Comparison of ENCODE assay signal across 8 cellular contexts in genomic region chr2:210224660-210225460, GRCh38. TPM values are rescaled to one million over a fixed set of nuclear protein-coding genes. Genes with fewer than 3 reads are reported as not detected.
A peak's percentile ranks its signal among the peaks of the same experiment; 100 is the strongest.
DNase-seq lines count a peak whose midpoint lies in the region; TF ChIP-seq lines count a peak whose summit lies in the region.

Gene ACADL, minus strand, starts transcription at chr2:210225447. Its CDS starts 184 bp downstream, at chr2:210225263.

- H4K20me1 ChIP-seq in smooth muscle cell (ENCODE audit: low read depth), result no peaks in the 10 kb centered on the region

- in situ Hi-C loops in brain microvascular endothelial cell (cut with HindIII; ENCODE audit: low pct_ligation_motif_present, low sequenced_read_pairs), result no loop called here

- peak within 1 kb of the TSS; percentile 97 for H3K4me2 ChIP-seq in smooth muscle cell

- peaks cover 5% of the 10 kb centered on the region for H3F3A ChIP-seq in smooth muscle cell (ENCODE audit: low read depth)

- H3K27me3 ChIP-seq in brain microvascular endothelial cell (replicated peaks) (peaks cover 9% of the 10 kb centered on the region), smooth muscle cell (ENCODE audit: low read depth) (peaks cover 11% of the 10 kb centered on the region)

- WGBS in smooth muscle cell (ENCODE audit: low lambda C conversion rate), result 2% methylated on average over 84 of the region's 85 CpGs

- TF ChIP-seq CTCF in NB4 (IDR thresholded peaks at IDR 0.05; ENCODE audit: low read depth, low read length), result no peak
- no peak for TF ChIP-seq CTCF in brain microvascular endothelial cell (IDR thresholded peaks at IDR 0.05; ENCODE audit: low read depth, low read length, missing control alignments)
- no peak for TF ChIP-seq CTCF in smooth muscle cell (IDR thresholded peaks at IDR 0.05; ENCODE audit: borderline replicate concordance, insufficient read depth, poor library complexity, severe bottlenecking)

- peak within 1 kb of the TSS; percentile 94 for H2AFZ ChIP-seq in smooth muscle cell (ENCODE audit: low read depth)

- H3K9ac ChIP-seq in smooth muscle cell (ENCODE audit: low read depth), result peak within 1 kb of the TSS; percentile 44

- no peaks in the 10 kb centered on the region for H3K79me2 ChIP-seq in smooth muscle cell (ENCODE audit: low read depth)

- DNase-seq in activated T-cell treated with anti-CD3 and anti-CD28 coated beads for 48 hours (ENCODE audit: low read depth), result peak; percentile 4
- DNase-seq in activated T-cell treated with anti-CD3 and anti-CD28 coated beads, Interleukin-2, amount 50 U/mL, for 1 hour, result no peak
- DNase-seq in NB4 (ENCODE audit: low read depth), result peak; percentile 26
- peak; percentile 6 for DNase-seq in brain microvascular endothelial cell
- peak; percentile 84 for DNase-seq in islet precursor cell
- peak; percentile 5 for DNase-seq in smooth muscle cell (lab: John Stamatoyannopoulos, UW; ENCODE audit: unreplicated experiment)
- no peak for DNase-seq in NCI-H1417 treated with DMSO at 0.1 percent for 48 hours (lab: John Stamatoyannopoulos, UW)
- DNase-seq in Kasumi-1 (lab: John Stamatoyannopoulos, UW), result no peak

- no peaks in the 10 kb centered on the region for H3K9me3 ChIP-seq in smooth muscle cell (replicated peaks; ENCODE audit: low read depth)

- H3K36me3 ChIP-seq in brain microvascular endothelial cell (replicated peaks) (no peaks in the 10 kb centered on the region), smooth muscle cell (ENCODE audit: low read depth) (no peaks in the 10 kb centered on the region)

- H3K4me3 ChIP-seq in NB4 (ENCODE audit: low read depth, low read length) (no peak within 1 kb of the TSS), brain microvascular endothelial cell (ENCODE audit: low read depth, low read length) (peak within 1 kb of the TSS; percentile 66), smooth muscle cell (peak within 1 kb of the TSS; percentile 71)

- H3K27ac ChIP-seq in brain microvascular endothelial cell (no peak within 1 kb of the TSS), smooth muscle cell (ENCODE audit: low read depth) (peak within 1 kb of the TSS; percentile 74)

- TF ChIP-seq POLR2A in NB4 (IDR thresholded peaks at IDR 0.05; ENCODE audit: extremely low read depth, insufficient read length), result no peak

- H3K4me1 ChIP-seq in smooth muscle cell (ENCODE audit: low read depth), result peaks cover 15% of the 10 kb centered on the region

RNA-seq across cellular contexts. Expression of gene ACADL, which starts in this region (rescaled TPM):
- total RNA-seq in smooth muscle cell, result 6.2 and 7.5 TPM in 2 replicates
- polyA plus RNA-seq in smooth muscle cell, result 1.3 and 5.4 TPM in 2 replicates

Comparison
In these comparisons a context has a peak if more than half of its experiments do, and no peak if none do; other contexts are left out.
1. DNase-seq: peak in activated T-cell treated with anti-CD3 and anti-CD28 coated beads for 48 hours (single experiment), NB4 (single experiment), brain microvascular endothelial cell (single experiment), islet precursor cell (single experiment) and smooth muscle cell (single experiment); none in activated T-cell treated with anti-CD3 and anti-CD28 coated beads, Interleukin-2, amount 50 U/mL, for 1 hour (single experiment), NCI-H1417 treated with DMSO at 0.1 percent for 48 hours (single experiment) and Kasumi-1 (0 of 2).